In the genomic region with DNA sequence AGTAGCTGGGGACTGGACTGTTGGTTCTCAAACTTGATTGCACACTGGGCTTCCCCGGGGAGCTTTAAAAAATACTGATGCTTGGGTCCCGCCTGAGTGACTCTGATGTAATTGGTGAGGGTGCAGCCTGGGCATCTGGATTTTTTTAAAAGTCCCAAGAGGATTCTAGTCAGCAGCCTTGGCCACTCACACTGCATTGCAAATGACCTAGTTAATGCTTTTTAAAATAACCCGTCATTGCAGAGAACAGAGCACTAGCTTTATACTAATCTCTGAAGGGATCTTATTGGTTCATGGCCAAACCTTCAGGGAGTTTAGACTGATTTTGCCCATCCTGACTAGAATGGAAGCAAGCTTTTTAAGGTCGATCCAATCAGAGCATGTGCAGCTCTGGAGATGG, we compare ENCODE assay signal across 18 cellular contexts.
DNase-seq lines count a peak whose midpoint lies in the region; ATAC-seq lines count a peak whose summit lies in the region.
"Had no signal": no experiment of that assay in that cellular context is flagged by ENCODE, and none has a peak within 500 bp of the region (broad histone marks: within the 10 kb centered on the region; RNA-seq: fewer than 3 reads in every experiment).

No MANE protein-coding gene starts in this region.

- H3K9me3 Mint-ChIP-seq in natural killer cell treated with Interleukin-12 subunit alpha and Interleukin-12 subunit beta and Interleukin-15 and Interleukin-18, amount 100 ng/mL, for 72 hours: no peaks in the 10 kb centered on the region
- H3K9me3 Mint-ChIP-seq: CD4-positive, alpha-beta memory T cell had no signal

- no peak overlapping the region for H3K4me3 Mint-ChIP-seq in natural killer cell treated with Interleukin-12 subunit alpha and Interleukin-12 subunit beta and Interleukin-15 and Interleukin-18, amount 100 ng/mL, for 72 hours
- H3K4me3 Mint-ChIP-seq: CD4-positive, alpha-beta memory T cell had no signal

- H3K4me1 ChIP-seq in adipocyte (ENCODE audit: control insufficient read depth, insufficient read depth, low read length): peaks cover 11% of the 10 kb centered on the region

- H3K27me3 ChIP-seq in adipocyte (replicated peaks; ENCODE audit: control insufficient read depth, insufficient read depth, low read length): peaks cover 29% of the 10 kb centered on the region
- H3K27me3 ChIP-seq: Peyer's patch had no signal

- H3K9ac ChIP-seq in adipocyte (ENCODE audit: low read length): no peak overlapping the region

- no peaks in the 10 kb centered on the region for H3K36me3 ChIP-seq in adipocyte (ENCODE audit: control insufficient read depth, insufficient read depth, low read length, severe bottlenecking)
- H3K36me3 ChIP-seq: Peyer's patch had no signal

- H3K27me3 Mint-ChIP-seq in natural killer cell treated with Interleukin-12 subunit alpha and Interleukin-12 subunit beta and Interleukin-15 and Interleukin-18, amount 100 ng/mL, for 72 hours: peaks cover 19 to 33% of the 10 kb centered on the region in 2 donors
- H3K27me3 Mint-ChIP-seq: CD4-positive, alpha-beta memory T cell had no signal

- no peak for ATAC-seq in stimulated activated naive CD8-positive, alpha-beta T cell treated with anti-CD3 and anti-CD28 coated beads, Interleukin-15, Interleukin-2, amounts not matched to agents 100 U/mL and 50 U/mL, for 24 hours
- ATAC-seq in GM18502 (IDR thresholded peaks at IDR 0.05; ENCODE audit: poor library complexity, unreplicated experiment): no peak
- no peak for ATAC-seq in natural killer cell treated with Interleukin-12 subunit alpha and Interleukin-12 subunit beta and Interleukin-15 and Interleukin-18, amount 100 ng/mL, for 72 hours
- ATAC-seq: HCT116 had no signal

- peak; percentile 6 to 19 for DNase-seq in NCI-H526 (lab: John Stamatoyannopoulos, UW)
- no peak for DNase-seq in NCI-H526 treated with DMSO at 0.1 percent for 48 hours (lab: John Stamatoyannopoulos, UW)
- DNase-seq in LHCN-M2 (ENCODE audit: low read depth): peak; percentile 12
- DNase-seq in adipocyte (ENCODE audit: low read depth): peak; percentile 21
- no peak for DNase-seq in stimulated activated naive CD8-positive, alpha-beta T cell treated with anti-CD3 and anti-CD28 coated beads, Interleukin-15, Interleukin-2, amounts not matched to agents 100 U/mL and 50 U/mL, for 24 hours
- DNase-seq in cardiac septum (ENCODE audit: low spot score): no peak
- DNase-seq in natural killer cell treated with Interleukin-12 subunit alpha and Interleukin-12 subunit beta and Interleukin-15 and Interleukin-18, amount 100 ng/mL, for 72 hours (ENCODE audit: low spot score): no peak
- DNase-seq: 8988T; CD4-positive, alpha-beta memory T cell; NCI-H1092 treated with DMSO at 0.1 percent for 48 hours; NCI-H1694; NCI-H2107; NCI-H345; NCI-H774; Peyer's patch; SHP77 treated with DMSO at 0.1 percent for 48 hours had no signal

- peaks cover 6% of the 10 kb centered on the region for H3K9me3 ChIP-seq in adipocyte (ENCODE audit: control insufficient read depth, low read length)
- H3K9me3 ChIP-seq: Peyer's patch had no signal

- no peaks in the 10 kb centered on the region for H3K36me3 Mint-ChIP-seq in natural killer cell treated with Interleukin-12 subunit alpha and Interleukin-12 subunit beta and Interleukin-15 and Interleukin-18, amount 100 ng/mL, for 72 hours
- H3K36me3 Mint-ChIP-seq: CD4-positive, alpha-beta memory T cell had no signal

- intact Hi-C loops in cardiac septum (cut with DNase I): no loop called here

- H3K4me1 Mint-ChIP-seq in natural killer cell treated with Interleukin-12 subunit alpha and Interleukin-12 subunit beta and Interleukin-15 and Interleukin-18, amount 100 ng/mL, for 72 hours (ENCODE audit: low read depth in 2 of 2): peaks cover 1 to 10% of the 10 kb centered on the region in 2 donors

- H3K4me3 ChIP-seq in adipocyte (ENCODE audit: low read length): no peak overlapping the region
- H3K4me3 ChIP-seq: Peyer's patch had no signal

- H3K27ac Mint-ChIP-seq in natural killer cell treated with Interleukin-12 subunit alpha and Interleukin-12 subunit beta and Interleukin-15 and Interleukin-18, amount 100 ng/mL, for 72 hours: no peak overlapping the region

Comparison
In these comparisons a context has a peak if more than half of its experiments do, and no peak if none do; other contexts are left out.
1. DNase-seq: peak in NCI-H526 (2 of 2), LHCN-M2 (single experiment) and adipocyte (single experiment); none in NCI-H526 treated with DMSO at 0.1 percent for 48 hours (single experiment), stimulated activated naive CD8-positive, alpha-beta T cell treated with anti-CD3 and anti-CD28 coated beads, Interleukin-15, Interleukin-2, amounts not matched to agents 100 U/mL and 50 U/mL, for 24 hours (single experiment), cardiac septum (single experiment) and natural killer cell treated with Interleukin-12 subunit alpha and Interleukin-12 subunit beta and Interleukin-15 and Interleukin-18, amount 100 ng/mL, for 72 hours (single experiment).